In genomic region chr5:116135344-116135743, GRCh38 we compare ENCODE assay signal across 1 cellular context.
TF ChIP-seq lines count a peak whose summit lies in the region.

No MANE protein-coding gene starts in this region.

TF ChIP-seq in GM12878, 131 proteins besides CTCF, POLR2A, EP300 and RAD21 (continued from another document):
- TF ChIP-seq ZBTB40 (IDR thresholded peaks at IDR 0.05; ENCODE audit: borderline replicate concordance) = peak; percentile 74; the same call in 1 of the 2 replicates
- TF ChIP-seq CREM (IDR thresholded peaks at IDR 0.05; ENCODE audit: low read depth) = peak; percentile 13; the same call in 1 of the 2 replicates
- TF ChIP-seq ZNF274 (IDR thresholded peaks at IDR 0.05; ENCODE audit: insufficient read depth, insufficient read length) = no peak
- no peak for TF ChIP-seq ZNF217 (IDR thresholded peaks at IDR 0.05)
- no peak for TF ChIP-seq TCF12 (IDR thresholded peaks at IDR 0.05; ENCODE audit: low read depth, low read length)
- TF ChIP-seq RELB (IDR thresholded peaks at IDR 0.05; ENCODE audit: low read depth) = peak; percentile 52; the same call in 1 of the 2 replicates
- TF ChIP-seq ZBTB33 (IDR thresholded peaks at IDR 0.05) = no peak
- TF ChIP-seq ZNF24 (IDR thresholded peaks at IDR 0.05) = 0 out of 2 replicates have a peak, but pooled peaks have one; percentile 14
- 0 out of 2 replicates have a peak, but pooled peaks have one; percentile 27 for TF ChIP-seq BCL11A (IDR thresholded peaks at IDR 0.05; ENCODE audit: low read depth, low read length)
- TF ChIP-seq NBN (IDR thresholded peaks at IDR 0.05) = 0 out of 2 replicates have a peak, but pooled peaks have one; percentile 29
- TF ChIP-seq SKIL (IDR thresholded peaks at IDR 0.05; ENCODE audit: low read depth, poor library complexity, severe bottlenecking) = peak; percentile 56
- peak; percentile 33; the same call in 1 of the 2 replicates for TF ChIP-seq TCF7 (IDR thresholded peaks at IDR 0.05; ENCODE audit: borderline replicate concordance)
- no peak for TF ChIP-seq SUPT20H (IDR thresholded peaks at IDR 0.05; ENCODE audit: borderline replicate concordance, control insufficient read depth, low read depth, low read length)
- no peak for TF ChIP-seq PRDM15 (CRISPR knock-in tag; IDR thresholded peaks at IDR 0.05)
- 0 out of 2 replicates have a peak, but pooled peaks have one; percentile 50 for TF ChIP-seq PAX5 (IDR thresholded peaks at IDR 0.05; ENCODE audit: borderline replicate concordance, low read depth, low read length)
- no peak for TF ChIP-seq MYC (IDR thresholded peaks at IDR 0.05; ENCODE audit: insufficient read depth, insufficient read length, insufficient replicate concordance, low read length, severe bottlenecking)
- TF ChIP-seq E2F8 (IDR thresholded peaks at IDR 0.05; ENCODE audit: low read depth, partially characterized antibody) = no peak
- TF ChIP-seq RUNX3 (IDR thresholded peaks at IDR 0.05; ENCODE audit: low read length) = peak; percentile 91
- no peak for TF ChIP-seq POLR2AphosphoS2 (IDR thresholded peaks at IDR 0.05; ENCODE audit: low read depth, low read length)
- peak; percentile 32 for TF ChIP-seq MEF2B (IDR thresholded peaks at IDR 0.05; ENCODE audit: partially characterized antibody, poor library complexity, severe bottlenecking)
- peak; percentile 74; the same call in 1 of the 2 replicates for TF ChIP-seq SMARCA5 (IDR thresholded peaks at IDR 0.05)
- no peak for TF ChIP-seq GABPA (IDR thresholded peaks at IDR 0.05; ENCODE audit: low read depth)
- no peak for TF ChIP-seq TCF3 (IDR thresholded peaks at IDR 0.05; ENCODE audit: borderline replicate concordance, insufficient read depth, low read depth, low read length)
- no peak for TF ChIP-seq FOS (IDR thresholded peaks at IDR 0.05; ENCODE audit: borderline replicate concordance, extremely low read depth, insufficient read length)
- TF ChIP-seq NFYA (IDR thresholded peaks at IDR 0.05; ENCODE audit: borderline replicate concordance, low read depth, low read length) = no peak
- no peak for TF ChIP-seq CHD4 (IDR thresholded peaks at IDR 0.05)
- peak; percentile 67 to 71; a peak in 3 of 4 replicates for TF ChIP-seq IKZF2 (IDR thresholded peaks at IDR 0.05)
- peak; percentile 58 for TF ChIP-seq ATF7 (IDR thresholded peaks at IDR 0.05; ENCODE audit: low read depth)
